ENCODE assay signal across 26 cellular contexts in genomic region chr14:34817768-34818167, GRCh38. TPM values are rescaled to one million over a fixed set of nuclear protein-coding genes. Genes with fewer than 3 reads are reported as not detected.
A peak's percentile ranks its signal among the peaks of the same experiment; 100 is the strongest.
DNase-seq lines count a peak whose midpoint lies in the region; ATAC-seq and TF ChIP-seq lines count a peak whose summit lies in the region.
"Had no signal": no experiment of that assay in that cellular context is flagged by ENCODE, and none has a peak within 500 bp of the region (broad histone marks: within the 10 kb centered on the region; RNA-seq: fewer than 3 reads in every experiment).

No MANE protein-coding gene starts in this region.

- H3K4me1 Mint-ChIP-seq in activated T-cell treated with anti-CD3 and anti-CD28 coated beads, Interleukin-2, amount 50 U/mL, for 72 hours (ENCODE audit: low read depth), result no peaks in the 10 kb centered on the region

- H3K27ac ChIP-seq in left lung (peak overlapping the region in 1 of 2 donors; percentile 74), heart right ventricle (no peak overlapping the region)
- H3K27ac ChIP-seq: A549, KMS-11 had no signal

- H3K4me1 ChIP-seq in left lung (peaks cover 0 to 11% of the 10 kb centered on the region in 2 donors), heart right ventricle (peaks cover 0 to 7% (median 0%) of the 10 kb centered on the region in 9 donors)
- H3K4me1 ChIP-seq: BLaER1 treated with 17β-estradiol and CSF1 and Interleukin-3, amounts not matched to agents 10 nM and 100 nM had no signal

- H3K27me3 Mint-ChIP-seq in activated T-cell treated with anti-CD3 and anti-CD28 coated beads, Interleukin-2, amount 50 U/mL, for 72 hours (ENCODE audit: low read depth), result no peaks in the 10 kb centered on the region
- H3K27me3 Mint-ChIP-seq: IgD-negative memory B cell, T-cell had no signal

- no peak for ATAC-seq in activated T-cell treated with anti-CD3 and anti-CD28 coated beads, Interleukin-2, amount 50 U/mL, for 72 hours (replicated peaks in 1 of 2)
- ATAC-seq in left lung (peak; percentile 27), heart right ventricle (no peak)
- ATAC-seq: A549; CD8-positive, alpha-beta T cell; HCT116; T-cell had no signal

- H3K27me3 ChIP-seq in left lung, result no peaks in the 10 kb centered on the region
- no peaks in the 10 kb centered on the region for H3K27me3 ChIP-seq in heart right ventricle
- H3K27me3 ChIP-seq: BLaER1 treated with 17β-estradiol and CSF1 and Interleukin-3, amounts not matched to agents 10 nM and 100 nM had no signal

- H3K4me3 ChIP-seq in left lung (no peak overlapping the region), heart right ventricle (no peak overlapping the region)
- H3K4me3 ChIP-seq: A549; BLaER1 treated with 17β-estradiol and CSF1 and Interleukin-3, amounts not matched to agents 10 nM and 100 nM had no signal

- H3K9me3 Mint-ChIP-seq in activated T-cell treated with anti-CD3 and anti-CD28 coated beads, Interleukin-2, amount 50 U/mL, for 72 hours, result no peaks in the 10 kb centered on the region
- H3K9me3 Mint-ChIP-seq: CD8-positive, alpha-beta T cell; IgD-negative memory B cell; T-cell had no signal

- H3K27ac Mint-ChIP-seq in activated T-cell treated with anti-CD3 and anti-CD28 coated beads, Interleukin-2, amount 50 U/mL, for 72 hours, result peak overlapping the region; percentile 7
- H3K27ac Mint-ChIP-seq: CD8-positive, alpha-beta T cell had no signal

- H3K36me3 ChIP-seq in left lung (peaks cover 0 to 52% of the 10 kb centered on the region in 2 donors), heart right ventricle (peaks cover 0 to 50% (median 0%) of the 10 kb centered on the region in 9 donors)

- 77 to 82% methylated on average over 2 of the region's 2 CpGs for WGBS in heart right ventricle, 2 donors

- H3K9me3 ChIP-seq in left lung (no peaks in the 10 kb centered on the region), heart right ventricle (no peaks in the 10 kb centered on the region)
- H3K9me3 ChIP-seq: A549 had no signal

- no peak for DNase-seq in activated T-cell treated with anti-CD3 and anti-CD28 coated beads, Interleukin-2, amount 50 U/mL, for 72 hours
- no peak for DNase-seq in activated T-cell treated with anti-CD3 and anti-CD28 coated beads for 4 hours
- DNase-seq in NCI-H2107 (lab: John Stamatoyannopoulos, UW), result peak; percentile 8
- DNase-seq in NCI-H226, result peak; percentile 18
- no peak for DNase-seq in left lung
- no peak for DNase-seq in SIG-M5 (lab: John Stamatoyannopoulos, UW)
- no peak for DNase-seq in heart right ventricle
- DNase-seq: AML-193; CD8-positive, alpha-beta T cell; DMS153; DND-41; MV-4-11; NCI-H1105 treated with DMSO at 0.1 percent for 48 hours; NCI-H146; NCI-H1930; NCI-H2171 treated with DMSO at 0.1 percent for 48 hours; NCI-H446 treated with DMSO at 0.1 percent for 48 hours; NCI-H526; NCI-H82; RPMI8226; T-cell had no signal

- intact Hi-C loops in left lung (cut with DNase I), result no loop called here
- intact Hi-C loops in heart right ventricle (cut with DNase I), result no loop called here

- no peak overlapping the region for H3K4me3 Mint-ChIP-seq in activated T-cell treated with anti-CD3 and anti-CD28 coated beads, Interleukin-2, amount 50 U/mL, for 72 hours
- H3K4me3 Mint-ChIP-seq: CD8-positive, alpha-beta T cell; T-cell had no signal

- TF ChIP-seq CTCF in left lung (IDR thresholded peaks at IDR 0.05), result no peak
- TF ChIP-seq CTCF in heart right ventricle (IDR thresholded peaks at IDR 0.05), result no peak

- H3K36me3 Mint-ChIP-seq in activated T-cell treated with anti-CD3 and anti-CD28 coated beads, Interleukin-2, amount 50 U/mL, for 72 hours (ENCODE audit: insufficient read depth in 2 of 2), result peaks cover 4 to 15% of the 10 kb centered on the region in 2 donors

RNA-seq across cellular contexts. Expression of gene BAZ1A, which starts 57.4 kb away (rescaled TPM):
- total RNA-seq in activated T-cell treated with anti-CD3 and anti-CD28 coated beads, Interleukin-2, amount 50 U/mL, for 72 hours, result 10 to 100 TPM; 44.4 to 57.2 TPM
- total RNA-seq in left lung, result 10 to 100 TPM; 30.4 to 50.4 TPM
- total RNA-seq in heart right ventricle, result 10 to 100 TPM in 1 of 10 donors, 1 to 10 TPM in 9; 3.8 to 14.5 (median 4.5) TPM
- polyA plus RNA-seq in heart right ventricle, result 10 to 100 TPM in 1 of 2 donors, 1 to 10 TPM in 1; 6.9 to 10.0 TPM

Comparison
In these comparisons a context has a peak if more than half of its experiments do, and no peak if none do; other contexts are left out.
1. DNase-seq: peak in NCI-H2107 (single experiment) and NCI-H226 (single experiment); none in activated T-cell treated with anti-CD3 and anti-CD28 coated beads, Interleukin-2, amount 50 U/mL, for 72 hours (0 of 2), activated T-cell treated with anti-CD3 and anti-CD28 coated beads for 4 hours (single experiment), left lung (0 of 2), SIG-M5 (single experiment) and heart right ventricle (0 of 2).